ENCODE assay signal across 8 cellular contexts in genomic region chr2:200765139-200765951, GRCh38. TPM values are rescaled to one million over a fixed set of nuclear protein-coding genes. Genes with fewer than 3 reads are reported as not detected.
A peak's percentile ranks its signal among the peaks of the same experiment; 100 is the strongest.
DNase-seq lines count a peak whose midpoint lies in the region; ATAC-seq and TF ChIP-seq lines count a peak whose summit lies in the region.

No MANE protein-coding gene starts in this region.

- TF ChIP-seq CTCF in WTC11 (IDR thresholded peaks at IDR 0.05): no peak

- DNase-seq in activated T-cell treated with anti-CD3 and anti-CD28 coated beads for 24 hours (ENCODE audit: low read depth) (peak; percentile 45), activated T-cell treated with anti-CD3 and anti-CD28 coated beads for 4 hours (no peak), WTC11 (ENCODE audit: low spot score) (no peak), fibroblast of peridontal ligament (ENCODE audit: extremely low read depth) (peak; percentile 98), hepatic stellate cell (ENCODE audit: low spot score) (no peak)
- DNase-seq in stimulated activated CD8-positive, alpha-beta memory T cell treated with anti-CD3 and anti-CD28 coated beads, Interleukin-15, amount 100 ng/mL, for 48 hours (ENCODE audit: low read depth in 2 of 2): peak; percentile 45 to 69

- 0 out of 2 replicates have a peak, but pooled peaks cover 3% of the 10 kb centered on the region for H3K4me1 Mint-ChIP-seq in WTC11

- H3K27me3 Mint-ChIP-seq in WTC11 (ENCODE audit: low read depth): no peaks in the 10 kb centered on the region

- POLR2A ChIA-PET in WTC11 (lab: Charles Lee): no interaction called here

- H3K36me3 Mint-ChIP-seq in WTC11: no peaks in the 10 kb centered on the region

- H3K4me3 Mint-ChIP-seq in WTC11: no peak overlapping the region

- CTCF ChIA-PET in WTC11 (lab: Charles Lee): interaction anchor here (0.8 to 1.4 kb wide), 5 partner anchors 9 to 135 kb away, joined by 3 read pairs; no protein-coding TSS in a partner anchor

- peak; percentile 48; the same call in 1 of the 2 replicates for ATAC-seq in WTC11
- no peak for ATAC-seq in HG03565 (IDR thresholded peaks at IDR 0.05; ENCODE audit: unreplicated experiment)
- no peak for ATAC-seq in GM21360 (IDR thresholded peaks at IDR 0.05; ENCODE audit: unreplicated experiment)

- no peaks in the 10 kb centered on the region for H3K9me3 Mint-ChIP-seq in WTC11

- no peak overlapping the region for H3K27ac Mint-ChIP-seq in WTC11

TF ChIP-seq in WTC11, 78 proteins besides CTCF, POLR2A, EP300 and RAD21:
- TF ChIP-seq ZBTB21 (CRISPR knock-in tag; IDR thresholded peaks at IDR 0.05; ENCODE audit: borderline replicate concordance) (no peak), MYBL2 (CRISPR knock-in tag; IDR thresholded peaks at IDR 0.05) (no peak), ZNF121 (CRISPR knock-in tag; IDR thresholded peaks at IDR 0.05) (no peak), GTF2I (CRISPR knock-in tag; conservative IDR thresholded peaks at IDR 0.05) (no peak), HMGA2 (CRISPR knock-in tag; IDR thresholded peaks at IDR 0.05) (no peak), SP1 (CRISPR knock-in tag; conservative IDR thresholded peaks at IDR 0.05) (no peak)
TF ChIP-seq in WTC11: peak in this region for 0.

RNA-seq across cellular contexts. Expression of gene BZW1, which starts 46.4 kb away (rescaled TPM):
- 191 to 255 TPM (median 208 TPM) in 3 replicates for total RNA-seq in WTC11 (2021)

Comparison
In these comparisons a context has a peak if more than half of its experiments do, and no peak if none do; other contexts are left out.
1. DNase-seq: peak in activated T-cell treated with anti-CD3 and anti-CD28 coated beads for 24 hours (single experiment), fibroblast of peridontal ligament (single experiment) and stimulated activated CD8-positive, alpha-beta memory T cell treated with anti-CD3 and anti-CD28 coated beads, Interleukin-15, amount 100 ng/mL, for 48 hours (2 of 2); none in activated T-cell treated with anti-CD3 and anti-CD28 coated beads for 4 hours (single experiment), WTC11 (single experiment) and hepatic stellate cell (single experiment).